Comparison of ENCODE assay signal across 24 cellular contexts in the genomic region with DNA sequence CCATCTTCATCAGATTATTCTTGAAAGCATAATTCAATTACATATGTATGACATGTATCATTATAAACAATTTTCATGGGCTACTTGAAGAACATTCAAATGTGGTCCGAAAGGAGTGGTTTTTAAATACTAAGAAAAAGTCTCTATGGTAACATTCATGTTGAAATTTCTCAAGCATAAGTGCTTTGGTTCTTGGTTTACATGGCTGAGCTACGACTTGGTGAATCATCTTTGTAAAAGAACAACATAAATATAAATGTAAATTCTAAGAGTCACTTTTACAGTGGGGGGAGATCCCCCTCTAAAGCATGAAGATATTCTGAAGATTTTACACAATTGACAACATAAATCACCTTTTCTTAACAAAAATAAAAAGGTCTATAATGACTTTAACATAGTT.
"Had no signal": no experiment of that assay in that cellular context is flagged by ENCODE, and none has a peak within 500 bp of the region (broad histone marks: within the 10 kb centered on the region; RNA-seq: fewer than 3 reads in every experiment).

No MANE protein-coding gene starts in this region.

- DNase-seq: activated CD4-positive, alpha-beta T cell treated with anti-CD3 and anti-CD28 coated beads for 48 hours; activated CD4-positive, alpha-beta T cell treated with anti-CD3 and anti-CD28 coated beads, Interleukin-2, amount 50 U/mL, for 4 hours; activated CD4-positive, CD25-positive, alpha-beta regulatory T cell treated with anti-CD3 and anti-CD28 coated beads, Interleukin-2, amount 50 U/mL, for 72 hours; activated CD8-positive, alpha-beta memory T cell treated with anti-CD3 and anti-CD28 coated beads, Interleukin-2, amount 50 U/mL, for 48 hours; activated CD8-positive, alpha-beta T cell treated with anti-CD3 and anti-CD28 coated beads, Interleukin-2, amount 10 ng/mL, durations not matched to agents 7 days and 5 days; activated naive CD4-positive, alpha-beta T cell treated with anti-CD3 and anti-CD28 coated beads, Interleukin-2, amount 50 U/mL, for 16 hours; activated naive CD8-positive, alpha-beta T cell treated with anti-CD3 and anti-CD28 coated beads, Interleukin-2, amount 10 ng/mL, durations not matched to agents 7 days and 5 days; activated T-cell treated with anti-CD3 and anti-CD28 coated beads, Interleukin-2, amount 50 U/mL, for 1 hour; adrenal gland; aorta; caudate nucleus; MG63; MV-4-11; NCI-H1105; NCI-H1436; NCI-H1694 treated with DMSO at 0.1 percent for 48 hours; NCI-H2029 treated with DMSO at 0.1 percent for 48 hours; NCI-H510A treated with DMSO at 0.1 percent for 48 hours; NCI-H69; SIG-M5; T-helper 1 cell had no signal

- H3K27ac ChIP-seq: adrenal gland, breast epithelium, KMS-11, SK-N-MC had no signal

- H3K4me1 ChIP-seq: adrenal gland, breast epithelium had no signal

- H3K9ac ChIP-seq: KMS-11 had no signal

- H3K9me3 ChIP-seq: adrenal gland, breast epithelium, MG63 had no signal

- H3K4me2 ChIP-seq: KMS-11 had no signal

- H3K36me3 ChIP-seq: adrenal gland, breast epithelium, MG63 had no signal

- H3K4me3 ChIP-seq: adrenal gland, breast epithelium, MG63, SK-N-MC had no signal

- H3K27me3 ChIP-seq: adrenal gland, breast epithelium, MG63 had no signal
